Comparison of ENCODE assay signal across 26 cellular contexts in genomic region chr10:24132741-24133140, GRCh38.
DNase-seq lines count a peak whose midpoint lies in the region; ATAC-seq and TF ChIP-seq lines count a peak whose summit lies in the region.
"Had no signal": no experiment of that assay in that cellular context is flagged by ENCODE, and none has a peak within 500 bp of the region (broad histone marks: within the 10 kb centered on the region; RNA-seq: fewer than 3 reads in every experiment).

No MANE protein-coding gene starts in this region.

- no peak overlapping the region for H3K27ac Mint-ChIP-seq in MCF 10A (ENCODE audit: low read depth, unreplicated experiment)
- H3K27ac Mint-ChIP-seq: dendritic cell treated with granulocyte-macrophage colony-stimulating factor and Interleukin-4, amounts not matched to agents 40 ng/mL and 50 ng/mL, for 4 days had no signal

- intact Hi-C loops in MCF 10A (cut with micrococcal nuclease), result no loop called here
- intact Hi-C loops in breast epithelium (cut with DNase I; ENCODE audit: low total_unique reads), result no loop called here
- intact Hi-C loops in mammary epithelial cell (cut with micrococcal nuclease), result no loop called here
- intact Hi-C loops in left ventricle myocardium superior (cut with micrococcal nuclease), result no loop called here

- H3K79me2 ChIP-seq in mammary epithelial cell (ENCODE audit: insufficient read depth, low read length), result no peaks in the 10 kb centered on the region

- H3K36me3 Mint-ChIP-seq in MCF 10A (ENCODE audit: insufficient read depth, unreplicated experiment), result no peaks in the 10 kb centered on the region

- H3K4me2 ChIP-seq in mammary epithelial cell (ENCODE audit: insufficient read depth, low read depth, low read length), result no peak overlapping the region

- H3K9me3 Mint-ChIP-seq in MCF 10A (ENCODE audit: unreplicated experiment), result no peaks in the 10 kb centered on the region
- H3K9me3 Mint-ChIP-seq: dendritic cell treated with granulocyte-macrophage colony-stimulating factor and Interleukin-4, amounts not matched to agents 40 ng/mL and 50 ng/mL, for 4 days; neural crest cell; stimulated activated naive CD8-positive, alpha-beta T cell treated with anti-CD3 and anti-CD28 coated beads, Interleukin-15, amount 100 ng/mL, for 72 hours had no signal

- H3K9me3 ChIP-seq in breast epithelium (no peaks in the 10 kb centered on the region), mammary epithelial cell (replicated peaks; ENCODE audit: insufficient read depth, low read length) (no peaks in the 10 kb centered on the region)
- H3K9me3 ChIP-seq: BE2C, tibial nerve had no signal

- H3K36me3 ChIP-seq in breast epithelium (no peaks in the 10 kb centered on the region), mammary epithelial cell (ENCODE audit: insufficient read depth, low read length) (no peaks in the 10 kb centered on the region), kidney epithelial cell (ENCODE audit: control insufficient read depth, insufficient read depth, low read length) (no peaks in the 10 kb centered on the region)
- H3K36me3 ChIP-seq: BE2C, cardiac muscle cell, tibial nerve had no signal

- BruUV-seq in MCF 10A (replicated peaks; lab: Mats Ljungman, UMichigan) (no TSS peak), mammary epithelial cell (replicated peaks; lab: Mats Ljungman, UMichigan) (no TSS peak)

- H3K27me3 Mint-ChIP-seq in MCF 10A (ENCODE audit: insufficient read depth, unreplicated experiment), result peaks cover 37% of the 10 kb centered on the region
- H3K27me3 Mint-ChIP-seq: dendritic cell treated with granulocyte-macrophage colony-stimulating factor and Interleukin-4, amounts not matched to agents 40 ng/mL and 50 ng/mL, for 4 days; stimulated activated naive CD8-positive, alpha-beta T cell treated with anti-CD3 and anti-CD28 coated beads, Interleukin-15, amount 100 ng/mL, for 72 hours had no signal

- no peaks in the 10 kb centered on the region for H3K4me1 ChIP-seq in breast epithelium
- H3K4me1 ChIP-seq in mammary epithelial cell (ENCODE audit: insufficient read depth, low read length), result no peaks in the 10 kb centered on the region
- H3K4me1 ChIP-seq: BE2C had no signal

- TF ChIP-seq POLR2A in breast epithelium (IDR thresholded peaks at IDR 0.05), result no peak

- H3K4me3 ChIP-seq in breast epithelium (no peak overlapping the region), mammary epithelial cell (replicated peaks in 1 of 3; ENCODE audit: insufficient read depth in 1 of 3, low read depth in 2 of 3, low read length in 3 of 3) (no peak overlapping the region), kidney epithelial cell (ENCODE audit: low read depth, low read length) (no peak overlapping the region)
- H3K4me3 ChIP-seq: cardiac muscle cell, lung, SK-N-MC, tibial nerve had no signal

- dilution Hi-C loops in mammary epithelial cell (cut with HindIII; ENCODE audit: low sequenced_read_pairs), result no loop called here

- no peaks in the 10 kb centered on the region for H4K20me1 ChIP-seq in mammary epithelial cell (ENCODE audit: insufficient read depth, low read length)

- DNase-seq in MCF 10A (ENCODE audit: unreplicated experiment) (peak; percentile 1), breast epithelium (ENCODE audit: low spot score in 2 of 2) (no peak), mammary epithelial cell (peak; percentile 48), kidney epithelial cell (ENCODE audit: low read depth) (peak; percentile 12), NCI-H2107 (lab: John Stamatoyannopoulos, UW) (no peak), left ventricle myocardium superior (no peak)
- DNase-seq in stimulated activated CD4-positive, alpha-beta T cell treated with anti-CD3 and anti-CD28 coated beads, Interleukin-4, amount 100 ng/mL, for 24 hours, result no peak
- DNase-seq: 8988T; activated CD4-positive, alpha-beta T cell treated with anti-CD3 and anti-CD28 coated beads for 48 hours; activated naive CD4-positive, alpha-beta T cell; activated T-cell treated with anti-CD3 and anti-CD28 coated beads, Interleukin-2, amount 50 U/mL, for 48 hours; BE2C; DMS53; NCI-H526; posterior cingulate gyrus; RPMI8226; stimulated activated naive CD8-positive, alpha-beta T cell treated with anti-CD3 and anti-CD28 coated beads, Interleukin-15, amount 100 ng/mL, for 72 hours; T-helper 2 cell had no signal

- H3K4me3 Mint-ChIP-seq in MCF 10A (ENCODE audit: unreplicated experiment), result no peak overlapping the region
- H3K4me3 Mint-ChIP-seq: dendritic cell treated with granulocyte-macrophage colony-stimulating factor and Interleukin-4, amounts not matched to agents 40 ng/mL and 50 ng/mL, for 4 days; neural crest cell; stimulated activated naive CD8-positive, alpha-beta T cell treated with anti-CD3 and anti-CD28 coated beads, Interleukin-15, amount 100 ng/mL, for 72 hours had no signal

- no peak for TF ChIP-seq CTCF in MCF 10A (IDR thresholded peaks at IDR 0.05; ENCODE audit: unreplicated experiment)
- TF ChIP-seq CTCF in breast epithelium (IDR thresholded peaks at IDR 0.05), result no peak
- TF ChIP-seq CTCF in mammary epithelial cell (conservative IDR thresholded peaks at IDR 0.05 in 1 of 2, IDR thresholded peaks at IDR 0.05 in 1 of 2; ENCODE audit: extremely low read depth in 1 of 2, insufficient read depth in 1 of 2, low read depth in 1 of 2, low read length in 2 of 2), result no peak
- TF ChIP-seq CTCF in kidney epithelial cell (IDR thresholded peaks at IDR 0.05; ENCODE audit: insufficient read depth, low read length, poor library complexity, severe bottlenecking), result no peak

- no peak overlapping the region for H3K27ac ChIP-seq in breast epithelium
- H3K27ac ChIP-seq in mammary epithelial cell (ENCODE audit: insufficient read depth, low read depth, low read length), result no peak overlapping the region
- H3K27ac ChIP-seq: cardiac muscle cell, SK-N-MC, tibial nerve had no signal

- CTCF ChIA-PET in MCF 10A (lab: Yijun Ruan, JAX) (interaction anchor here (3.4 kb wide), 1 partner anchor 138 kb away, joined by 17 read pairs; no protein-coding TSS in a partner anchor), mammary epithelial cell (lab: Charles Lee; ENCODE audit: low non-redundant PET) (interaction anchor here (0.7 kb wide), 1 partner anchor 369 kb away, joined by 4 read pairs; no protein-coding TSS in a partner anchor)

- H3K4me1 Mint-ChIP-seq in MCF 10A (ENCODE audit: insufficient read depth, unreplicated experiment), result no peaks in the 10 kb centered on the region
- H3K4me1 Mint-ChIP-seq: stimulated activated naive CD8-positive, alpha-beta T cell treated with anti-CD3 and anti-CD28 coated beads, Interleukin-15, amount 100 ng/mL, for 72 hours had no signal

- no peak overlapping the region for H2AFZ ChIP-seq in mammary epithelial cell (ENCODE audit: low read depth, low read length)

- no peaks in the 10 kb centered on the region for H3K27me3 ChIP-seq in breast epithelium
- no peaks in the 10 kb centered on the region for H3K27me3 ChIP-seq in mammary epithelial cell (ENCODE audit: insufficient read depth, low read length)
- H3K27me3 ChIP-seq in kidney epithelial cell (ENCODE audit: control insufficient read depth, insufficient read depth, low read length), result no peaks in the 10 kb centered on the region
- H3K27me3 ChIP-seq: BE2C, cardiac muscle cell, tibial nerve had no signal

- no peak overlapping the region for H3K9ac ChIP-seq in mammary epithelial cell (ENCODE audit: insufficient read depth, low read length)

- ATAC-seq in HG03139 (IDR thresholded peaks at IDR 0.05; ENCODE audit: unreplicated experiment) (no peak), left ventricle myocardium superior (no peak)
- ATAC-seq: sciatic nerve; stimulated activated naive CD8-positive, alpha-beta T cell treated with anti-CD3 and anti-CD28 coated beads, Interleukin-15, amount 100 ng/mL, for 72 hours had no signal

- in situ Hi-C loops in mammary epithelial cell (cut with MboI; ENCODE audit: low sequenced_read_pairs in 2 of 2), result no loop called here

- POLR2A ChIA-PET in MCF 10A (lab: Yijun Ruan, JAX), result no interaction called here

- WGBS in mammary epithelial cell (ENCODE audit: low coverage, missing lambda C conversion rate), result 72% methylated on average over 3 of the region's 3 CpGs

Comparison
In these comparisons a context has a peak if more than half of its experiments do, and no peak if none do; other contexts are left out.
1. DNase-seq: peak in MCF 10A (single experiment), mammary epithelial cell (single experiment) and kidney epithelial cell (single experiment); none in breast epithelium (0 of 2), stimulated activated CD4-positive, alpha-beta T cell treated with anti-CD3 and anti-CD28 coated beads, Interleukin-4, amount 100 ng/mL, for 24 hours (single experiment), NCI-H2107 (single experiment) and left ventricle myocardium superior (single experiment).